8 cellular contexts compared by ENCODE assay signal in the genomic region with DNA sequence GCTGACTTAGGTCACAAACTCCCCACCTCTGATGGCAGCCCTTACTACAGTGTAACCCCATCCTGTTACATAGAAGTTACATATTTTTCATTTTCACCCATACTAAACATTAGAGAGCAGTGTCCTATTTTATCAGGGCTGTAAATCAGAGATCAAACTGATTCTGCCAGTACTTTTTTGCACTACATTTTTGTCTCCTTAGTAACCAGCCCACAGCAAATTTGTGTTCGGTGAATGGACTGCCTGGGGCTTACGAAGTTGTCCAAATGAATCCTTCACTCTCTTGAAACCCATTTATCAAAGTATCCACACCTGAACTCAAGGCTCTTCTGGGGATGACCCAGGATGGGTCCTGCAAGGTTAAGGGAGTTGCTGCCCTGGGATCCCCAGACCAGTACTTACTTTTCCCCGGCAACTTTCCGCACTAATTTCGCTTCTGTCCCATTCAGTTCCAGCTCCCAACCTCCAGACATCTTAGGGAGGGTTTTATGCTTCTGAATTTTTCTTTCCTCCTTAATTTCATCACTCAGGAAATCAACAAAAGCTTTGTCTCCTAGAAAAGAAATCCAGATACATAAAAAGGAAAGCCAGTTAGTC. TPM values are rescaled to one million over a fixed set of nuclear protein-coding genes. Genes with fewer than 3 reads are reported as not detected.
A peak's percentile ranks its signal among the peaks of the same experiment; 100 is the strongest.
DNase-seq lines count a peak whose midpoint lies in the region; ATAC-seq and TF ChIP-seq lines count a peak whose summit lies in the region.

No MANE protein-coding gene starts in this region.

- peaks cover 31% of the 10 kb centered on the region for H4K20me1 ChIP-seq in GM23338 (replicated peaks; ENCODE audit: insufficient read depth)

- peak overlapping the region; percentile 59 for H3K27ac Mint-ChIP-seq in GM23338

- no peaks in the 10 kb centered on the region for H3K9me3 ChIP-seq in skeletal muscle satellite cell (replicated peaks; ENCODE audit: low read length)

- H3K36me3 ChIP-seq in GM23338 (ENCODE audit: insufficient read depth) (peaks cover 44% of the 10 kb centered on the region), skeletal muscle satellite cell (ENCODE audit: insufficient read depth, low read length) (peaks cover 43% of the 10 kb centered on the region)

- peak overlapping the region; percentile 61; the same call in 1 of the 2 replicates for H3K27ac ChIP-seq in GM23338 (ENCODE audit: low read depth)

- H3K9me3 Mint-ChIP-seq in GM23338, result no peaks in the 10 kb centered on the region; the same call in 2 of the 3 replicates

- peaks cover 8% of the 10 kb centered on the region for H3K27me3 Mint-ChIP-seq in GM23338 (ENCODE audit: insufficient read depth, low read depth, poor library complexity)

- H3K4me3 ChIP-seq in GM23338 (peak overlapping the region; percentile 71), fibroblast of villous mesenchyme (ENCODE audit: low read depth, low read length) (peak overlapping the region; percentile 77), skeletal muscle satellite cell (ENCODE audit: low read length) (peak overlapping the region; percentile 93)

- peak overlapping the region; percentile 94 for H3K9ac ChIP-seq in skeletal muscle satellite cell (ENCODE audit: low read depth, low read length)

- no peak for DNase-seq in GM23338 (ENCODE audit: low spot score)
- peak; percentile 24 for DNase-seq in T1000 (lab: John Stamatoyannopoulos, UW)
- peak; percentile 54 for DNase-seq in fibroblast of villous mesenchyme (ENCODE audit: low read depth)
- DNase-seq in AG08395 (ENCODE audit: low spot score), result no peak
- no peak for DNase-seq in Ammon's horn (ENCODE audit: low spot score)

- H3K4me1 Mint-ChIP-seq in GM23338, result peaks cover 24% of the 10 kb centered on the region

- H3K4me2 ChIP-seq in GM23338, result peak overlapping the region; percentile 80
- peak overlapping the region; percentile 92 for H3K4me2 ChIP-seq in skeletal muscle satellite cell (ENCODE audit: low read length)

- ATAC-seq in GM23338, result no peak
- no peak for ATAC-seq in HG02759 (IDR thresholded peaks at IDR 0.05; ENCODE audit: unreplicated experiment)
- ATAC-seq in HG03460 (IDR thresholded peaks at IDR 0.05; ENCODE audit: unreplicated experiment), result no peak

- H3K4me3 Mint-ChIP-seq in GM23338, result peak overlapping the region; percentile 92

- peaks cover 7% of the 10 kb centered on the region; the same call in 1 of the 2 replicates for H3K4me1 ChIP-seq in GM23338 (ENCODE audit: insufficient read depth)
- H3K4me1 ChIP-seq in skeletal muscle satellite cell (ENCODE audit: control insufficient read depth, insufficient read depth, low read length), result peaks cover 17% of the 10 kb centered on the region

- H3K9me2 ChIP-seq in GM23338 (ENCODE audit: insufficient read depth), result no peaks in the 10 kb centered on the region

- no peak overlapping the region for H2AFZ ChIP-seq in GM23338

- H3F3A ChIP-seq in GM23338 (replicated peaks; ENCODE audit: low read depth), result peaks cover 40% of the 10 kb centered on the region; the same call in 1 of the 2 replicates

- H3K27me3 ChIP-seq in GM23338 (ENCODE audit: insufficient read depth) (no peaks in the 10 kb centered on the region), skeletal muscle satellite cell (ENCODE audit: control insufficient read depth, insufficient read depth, low read length) (no peaks in the 10 kb centered on the region)

- H3K36me3 Mint-ChIP-seq in GM23338 (ENCODE audit: low read depth), result peaks cover 62% of the 10 kb centered on the region

- no peak for TF ChIP-seq CTCF in GM23338 (conservative IDR thresholded peaks at IDR 0.05; ENCODE audit: low read depth in 2 of 2)
- no peak for TF ChIP-seq CTCF in fibroblast of villous mesenchyme (IDR thresholded peaks at IDR 0.05; ENCODE audit: insufficient read depth, low read depth, low read length)

- peaks cover 35% of the 10 kb centered on the region for H3K79me2 ChIP-seq in GM23338 (replicated peaks; ENCODE audit: insufficient read depth)

TF ChIP-seq in GM23338, 12 proteins besides CTCF, POLR2A, EP300 and RAD21:
- TF ChIP-seq POLR2AphosphoS5 (IDR thresholded peaks at IDR 0.05; ENCODE audit: low read depth) (no peak), CREB1 (CRISPR knock-in tag; IDR thresholded peaks at IDR 0.05; ENCODE audit: low read depth) (no peak), ZNF114 (CRISPR knock-in tag; IDR thresholded peaks at IDR 0.05) (no peak)
- TF ChIP-seq, protein P1, sequence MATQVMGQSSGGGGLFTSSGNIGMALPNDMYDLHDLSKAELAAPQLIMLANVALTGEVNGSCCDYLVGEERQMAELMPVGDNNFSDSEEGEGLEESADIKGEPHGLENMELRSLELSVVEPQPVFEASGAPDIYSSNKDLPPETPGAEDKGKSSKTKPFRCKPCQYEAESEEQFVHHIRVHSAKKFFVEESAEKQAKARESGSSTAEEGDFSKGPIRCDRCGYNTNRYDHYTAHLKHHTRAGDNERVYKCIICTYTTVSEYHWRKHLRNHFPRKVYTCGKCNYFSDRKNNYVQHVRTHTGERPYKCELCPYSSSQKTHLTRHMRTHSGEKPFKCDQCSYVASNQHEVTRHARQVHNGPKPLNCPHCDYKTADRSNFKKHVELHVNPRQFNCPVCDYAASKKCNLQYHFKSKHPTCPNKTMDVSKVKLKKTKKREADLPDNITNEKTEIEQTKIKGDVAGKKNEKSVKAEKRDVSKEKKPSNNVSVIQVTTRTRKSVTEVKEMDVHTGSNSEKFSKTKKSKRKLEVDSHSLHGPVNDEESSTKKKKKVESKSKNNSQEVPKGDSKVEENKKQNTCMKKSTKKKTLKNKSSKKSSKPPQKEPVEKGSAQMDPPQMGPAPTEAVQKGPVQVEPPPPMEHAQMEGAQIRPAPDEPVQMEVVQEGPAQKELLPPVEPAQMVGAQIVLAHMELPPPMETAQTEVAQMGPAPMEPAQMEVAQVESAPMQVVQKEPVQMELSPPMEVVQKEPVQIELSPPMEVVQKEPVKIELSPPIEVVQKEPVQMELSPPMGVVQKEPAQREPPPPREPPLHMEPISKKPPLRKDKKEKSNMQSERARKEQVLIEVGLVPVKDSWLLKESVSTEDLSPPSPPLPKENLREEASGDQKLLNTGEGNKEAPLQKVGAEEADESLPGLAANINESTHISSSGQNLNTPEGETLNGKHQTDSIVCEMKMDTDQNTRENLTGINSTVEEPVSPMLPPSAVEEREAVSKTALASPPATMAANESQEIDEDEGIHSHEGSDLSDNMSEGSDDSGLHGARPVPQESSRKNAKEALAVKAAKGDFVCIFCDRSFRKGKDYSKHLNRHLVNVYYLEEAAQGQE (IDR thresholded peaks at IDR 0.05; ENCODE audit: unreplicated experiment), result no peak
- TF ChIP-seq, protein P2, sequence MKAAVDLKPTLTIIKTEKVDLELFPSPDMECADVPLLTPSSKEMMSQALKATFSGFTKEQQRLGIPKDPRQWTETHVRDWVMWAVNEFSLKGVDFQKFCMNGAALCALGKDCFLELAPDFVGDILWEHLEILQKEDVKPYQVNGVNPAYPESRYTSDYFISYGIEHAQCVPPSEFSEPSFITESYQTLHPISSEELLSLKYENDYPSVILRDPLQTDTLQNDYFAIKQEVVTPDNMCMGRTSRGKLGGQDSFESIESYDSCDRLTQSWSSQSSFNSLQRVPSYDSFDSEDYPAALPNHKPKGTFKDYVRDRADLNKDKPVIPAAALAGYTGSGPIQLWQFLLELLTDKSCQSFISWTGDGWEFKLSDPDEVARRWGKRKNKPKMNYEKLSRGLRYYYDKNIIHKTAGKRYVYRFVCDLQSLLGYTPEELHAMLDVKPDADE (IDR thresholded peaks at IDR 0.05), result no peak
TF ChIP-seq in GM23338: peak in this region for 0.

RNA-seq across cellular contexts. Expression of a gene that starts 1.1 kb away (rescaled TPM):
- total RNA-seq in GM23338 (2014; rRNA removed; shearing (Covaris generic)), result 478 and 532 TPM in 2 replicates
- polyA plus RNA-seq in GM23338 (2016; fragmentation: Nextera tagmentation; extraction: Ambion mirVana), result 671 and 704 TPM in 2 replicates
- 179 and 233 TPM in 2 replicates for total RNA-seq in fibroblast of villous mesenchyme
- 379 and 387 TPM in 2 replicates for total RNA-seq in skeletal muscle satellite cell (2012; rRNA removed)

RNA-seq across cellular contexts. Expression of a gene that starts 17.8 kb away (rescaled TPM):
- total RNA-seq in GM23338 (2014; rRNA removed; shearing (Covaris generic)), result 69.7 and 88.5 TPM in 2 replicates
- 109 and 115 TPM in 2 replicates for polyA plus RNA-seq in GM23338 (2016; fragmentation: Nextera tagmentation; extraction: Ambion mirVana)
- 35.0 and 39.6 TPM in 2 replicates for total RNA-seq in fibroblast of villous mesenchyme
- total RNA-seq in skeletal muscle satellite cell (2012; rRNA removed), result 20.0 and 21.4 TPM in 2 replicates

RNA-seq across cellular contexts. Expression of a gene that starts 18.4 kb away (rescaled TPM):
- total RNA-seq in GM23338 (2014; rRNA removed; shearing (Covaris generic)), result 140 and 172 TPM in 2 replicates
- 103 and 110 TPM in 2 replicates for polyA plus RNA-seq in GM23338 (2016; fragmentation: Nextera tagmentation; extraction: Ambion mirVana)
- 96.3 and 106 TPM in 2 replicates for total RNA-seq in fibroblast of villous mesenchyme
- 74.0 and 109 TPM in 2 replicates for total RNA-seq in skeletal muscle satellite cell (2012; rRNA removed)

RNA-seq across cellular contexts. Expression of a gene that starts 31.0 kb away (rescaled TPM):
- 53.6 and 57.1 TPM in 2 replicates for total RNA-seq in GM23338 (2014; rRNA removed; shearing (Covaris generic))
- 20.3 and 21.1 TPM in 2 replicates for polyA plus RNA-seq in GM23338 (2016; fragmentation: Nextera tagmentation; extraction: Ambion mirVana)
- total RNA-seq in fibroblast of villous mesenchyme, result 14.2 and 14.8 TPM in 2 replicates
- 17.0 TPM in 2 replicates for total RNA-seq in skeletal muscle satellite cell (2012; rRNA removed)

RNA-seq across cellular contexts. Expression of a gene that starts 48.2 kb away (rescaled TPM):
- 52.2 and 65.0 TPM in 2 replicates for total RNA-seq in GM23338 (2014; rRNA removed; shearing (Covaris generic))
- 91.0 and 113 TPM in 2 replicates for polyA plus RNA-seq in GM23338 (2016; fragmentation: Nextera tagmentation; extraction: Ambion mirVana)
- 29.0 and 45.3 TPM in 2 replicates for total RNA-seq in fibroblast of villous mesenchyme
- total RNA-seq in skeletal muscle satellite cell (2012; rRNA removed), result 23.6 and 38.2 TPM in 2 replicates

Comparison
In these comparisons a context has a peak if more than half of its experiments do, and no peak if none do; other contexts are left out.
1. DNase-seq: peak in T1000 (single experiment) and fibroblast of villous mesenchyme (single experiment); none in GM23338 (single experiment), AG08395 (single experiment) and Ammon's horn (single experiment).
2. Peak in every context shown above with its lines, with median percentiles within 50 percentile points of each other: H3K4me3 ChIP-seq.